ENCODE assay signal across 9 cellular contexts in the genomic region with DNA sequence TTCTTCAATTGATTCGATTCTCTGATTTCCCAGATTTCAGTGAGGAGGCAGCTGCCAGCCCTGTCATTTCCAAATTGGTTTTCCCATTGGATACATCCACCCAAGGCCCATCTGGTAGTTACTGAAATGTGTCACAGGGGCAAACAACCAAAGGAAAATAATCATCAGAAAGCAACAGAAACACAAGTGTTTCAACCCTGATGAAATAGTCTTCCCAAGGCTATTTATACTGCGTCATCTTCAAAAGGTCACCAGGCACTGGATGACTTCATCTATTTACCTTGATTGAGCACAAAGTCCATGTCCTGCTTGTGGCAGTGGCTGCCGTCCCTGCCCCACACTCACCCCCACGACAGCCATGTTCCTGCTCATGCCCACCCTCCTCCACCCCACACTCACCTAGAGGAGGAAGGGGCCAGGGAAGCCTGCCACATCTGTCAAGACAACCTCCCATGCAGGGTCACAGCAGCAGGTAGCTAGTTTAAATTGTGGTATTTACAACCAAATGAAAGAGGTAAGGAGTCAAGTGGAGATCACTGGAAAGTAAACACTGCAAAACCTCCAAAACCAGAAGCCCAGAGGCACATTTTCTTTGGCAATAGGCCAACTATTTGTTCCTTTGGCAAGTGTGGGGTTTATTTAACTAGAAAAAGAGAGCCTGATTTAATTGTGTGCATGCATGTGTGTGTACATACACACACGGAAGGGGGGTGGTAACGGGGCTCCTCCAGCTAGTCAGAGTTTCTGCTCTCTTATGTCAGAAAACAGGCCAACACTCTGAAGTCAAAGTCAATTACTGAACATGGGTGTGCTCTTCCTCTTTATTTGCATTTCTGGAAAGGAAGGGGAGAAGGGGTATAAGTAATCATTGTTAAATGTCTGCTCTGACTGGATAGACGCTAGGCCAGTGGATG. TPM values are rescaled to one million over a fixed set of nuclear protein-coding genes. Genes with fewer than 3 reads are reported as not detected.
A peak's percentile ranks its signal among the peaks of the same experiment; 100 is the strongest.
DNase-seq lines count a peak whose midpoint lies in the region; ATAC-seq and TF ChIP-seq lines count a peak whose summit lies in the region.
"Had no signal": no experiment of that assay in that cellular context is flagged by ENCODE, and none has a peak within 500 bp of the region (broad histone marks: within the 10 kb centered on the region; RNA-seq: fewer than 3 reads in every experiment).

No MANE protein-coding gene starts in this region.

- H3K27me3 Mint-ChIP-seq in progenitor cell of endocrine pancreas: no peaks in the 10 kb centered on the region
- H3K27me3 Mint-ChIP-seq: activated naive CD8-positive, alpha-beta T cell had no signal

- H3K27ac Mint-ChIP-seq in progenitor cell of endocrine pancreas: no peak overlapping the region
- H3K27ac Mint-ChIP-seq: activated naive CD8-positive, alpha-beta T cell had no signal

- TF ChIP-seq CTCF in breast epithelium (IDR thresholded peaks at IDR 0.05) (no peak), progenitor cell of endocrine pancreas (IDR thresholded peaks at IDR 0.05; ENCODE audit: unreplicated experiment) (no peak)

- POLR2A ChIA-PET in HEK293T (lab: Yijun Ruan, JAX): interaction anchor here (0.8 to 1.1 kb wide), 2 partner anchors 34 to 486 kb away, joined by 3 read pairs; a partner anchor contains a TSS

- no CpG with 5 or more reads among the region's 7 CpGs for WGBS in trophoblast cell (ENCODE audit: extremely low coverage, insufficient coverage, insufficient read length)

- no peak overlapping the region for H4K8ac ChIP-seq in trophoblast cell (ENCODE audit: low read depth, low read length)

- no peak overlapping the region for H3K4me3 Mint-ChIP-seq in progenitor cell of endocrine pancreas (ENCODE audit: low read depth)
- H3K4me3 Mint-ChIP-seq: activated naive CD8-positive, alpha-beta T cell had no signal

- H4K91ac ChIP-seq in trophoblast cell (ENCODE audit: low read depth, low read length): peak overlapping the region; percentile 4

- H3K9me3 Mint-ChIP-seq in progenitor cell of endocrine pancreas (ENCODE audit: low read depth): no peaks in the 10 kb centered on the region

- CTCF ChIA-PET in HEK293T (lab: Yijun Ruan, JAX): interaction anchor here (0.7 kb wide), 2 partner anchors 264 to 1217 kb away, joined by 3 read pairs; no protein-coding TSS in a partner anchor

- H3K36me3 Mint-ChIP-seq in progenitor cell of endocrine pancreas (ENCODE audit: insufficient read depth): no peaks in the 10 kb centered on the region
- H3K36me3 Mint-ChIP-seq: activated naive CD8-positive, alpha-beta T cell had no signal

- H3K9ac ChIP-seq in trophoblast cell (ENCODE audit: low read length): no peak overlapping the region

- H3K27ac ChIP-seq in breast epithelium (peak overlapping the region; percentile 89 to 91), trophoblast cell (ENCODE audit: low read depth, low read length) (peak overlapping the region; percentile 37)

- intact Hi-C loops in breast epithelium (cut with DNase I; ENCODE audit: low total_unique reads): no loop called here

- H2AK5ac ChIP-seq in trophoblast cell (ENCODE audit: low read length): no peak overlapping the region

- no peak for TF ChIP-seq POLR2A in breast epithelium (IDR thresholded peaks at IDR 0.05)

- peaks cover 17% of the 10 kb centered on the region for H3K79me1 ChIP-seq in trophoblast cell (ENCODE audit: low read length)

- no peak overlapping the region for H2BK5ac ChIP-seq in trophoblast cell (ENCODE audit: low read depth, low read length, poor library complexity)

- H3K4me3 ChIP-seq in breast epithelium (peak overlapping the region in 1 of 3 donors; percentile 9), trophoblast cell (ENCODE audit: low read depth, low read length) (no peak overlapping the region)

- H3K27me3 ChIP-seq in breast epithelium: no peaks in the 10 kb centered on the region
- no peaks in the 10 kb centered on the region for H3K27me3 ChIP-seq in trophoblast cell (ENCODE audit: insufficient read depth, low read length)

- peaks cover 0 to 16% of the 10 kb centered on the region in 2 donors for H3K4me1 ChIP-seq in breast epithelium
- peaks cover 14 to 28% of the 10 kb centered on the region in 2 experiments for H3K4me1 ChIP-seq in trophoblast cell (ENCODE audit: control insufficient read depth in 1 of 2, insufficient read depth in 2 of 2, low read length in 2 of 2)

- no peaks in the 10 kb centered on the region for H3K79me2 ChIP-seq in trophoblast cell (ENCODE audit: control insufficient read depth, insufficient read depth, low read length, poor library complexity)

- DNase-seq in HEK293T (ENCODE audit: extremely low spot score): peak; percentile 35
- DNase-seq in NCI-H2196 treated with DMSO at 0.1 percent for 48 hours (lab: John Stamatoyannopoulos, UW; ENCODE audit: unreplicated experiment): peak; percentile 86
- DNase-seq in breast epithelium (ENCODE audit: low spot score in 2 of 2): peak; percentile 70 to 87
- DNase-seq in trophoblast cell: peak in 1 of 2 donors; percentile 34
- DNase-seq in GM19238 (ENCODE audit: insufficient read length, low spot score): no peak
- DNase-seq in progenitor cell of endocrine pancreas (ENCODE audit: low spot score, unreplicated experiment): no peak

- H3K18ac ChIP-seq in trophoblast cell (ENCODE audit: low read length): no peak overlapping the region

- H3K4me1 Mint-ChIP-seq in progenitor cell of endocrine pancreas (ENCODE audit: low read depth): peaks cover 15% of the 10 kb centered on the region

- H3K4ac ChIP-seq in trophoblast cell (ENCODE audit: low read depth, low read length): no peak overlapping the region

- peak overlapping the region; percentile 3 for H3K14ac ChIP-seq in trophoblast cell (ENCODE audit: low read length)

- H3K9me3 ChIP-seq in breast epithelium (no peaks in the 10 kb centered on the region), trophoblast cell (ENCODE audit: insufficient read depth, low read depth, low read length) (no peaks in the 10 kb centered on the region)

- no peak overlapping the region for H2BK120ac ChIP-seq in trophoblast cell (ENCODE audit: insufficient read depth, low read length, poor library complexity)

- no peak overlapping the region for H2AFZ ChIP-seq in trophoblast cell (ENCODE audit: insufficient read depth, low read length, poor library complexity)

- H3K36me3 ChIP-seq in breast epithelium (no peaks in the 10 kb centered on the region), trophoblast cell (ENCODE audit: control insufficient read depth in 1 of 2, insufficient read depth in 2 of 2, low read length in 2 of 2) (no peaks in the 10 kb centered on the region)

- no peak overlapping the region for H3K23ac ChIP-seq in trophoblast cell (ENCODE audit: low read length)

- ATAC-seq in HG03342 (IDR thresholded peaks at IDR 0.05; ENCODE audit: unreplicated experiment) (no peak), GM18520 (IDR thresholded peaks at IDR 0.05; ENCODE audit: unreplicated experiment) (no peak)

- no peak overlapping the region for H2BK12ac ChIP-seq in trophoblast cell (ENCODE audit: low read length)

- no peak overlapping the region for H4K12ac ChIP-seq in trophoblast cell (ENCODE audit: low read depth, low read length)

- H3K4me2 ChIP-seq in trophoblast cell (ENCODE audit: low read length): no peak overlapping the region

TF ChIP-seq in HEK293T, 16 proteins besides CTCF, POLR2A, EP300 and RAD21:
- TF ChIP-seq TARDBP (IDR thresholded peaks at IDR 0.05) (no peak), ARNT (IDR thresholded peaks at IDR 0.05) (peak; percentile 82), ZNF384 (IDR thresholded peaks at IDR 0.05) (no peak), NFRKB (IDR thresholded peaks at IDR 0.05) (no peak), CTBP1 (IDR thresholded peaks at IDR 0.05; ENCODE audit: borderline replicate concordance) (peak; percentile 95), HDGF (IDR thresholded peaks at IDR 0.05; ENCODE audit: borderline replicate concordance) (no peak), ELF4 (IDR thresholded peaks at IDR 0.05) (no peak), SP1 (IDR thresholded peaks at IDR 0.05) (no peak), SUZ12 (IDR thresholded peaks at IDR 0.05) (no peak), L3MBTL2 (conservative IDR thresholded peaks at IDR 0.05) (no peak), FOXK2 (IDR thresholded peaks at IDR 0.05) (peak; percentile 70), FOXA1 (IDR thresholded peaks at IDR 0.05) (peak; percentile 88), BHLHE40 (IDR thresholded peaks at IDR 0.05; ENCODE audit: borderline replicate concordance) (no peak; the same call in 1 of the 2 replicates), LEF1 (IDR thresholded peaks at IDR 0.05; ENCODE audit: borderline replicate concordance) (no peak), FOXM1 (IDR thresholded peaks at IDR 0.05; ENCODE audit: borderline replicate concordance) (no peak)
- TF ChIP-seq, protein P1, sequence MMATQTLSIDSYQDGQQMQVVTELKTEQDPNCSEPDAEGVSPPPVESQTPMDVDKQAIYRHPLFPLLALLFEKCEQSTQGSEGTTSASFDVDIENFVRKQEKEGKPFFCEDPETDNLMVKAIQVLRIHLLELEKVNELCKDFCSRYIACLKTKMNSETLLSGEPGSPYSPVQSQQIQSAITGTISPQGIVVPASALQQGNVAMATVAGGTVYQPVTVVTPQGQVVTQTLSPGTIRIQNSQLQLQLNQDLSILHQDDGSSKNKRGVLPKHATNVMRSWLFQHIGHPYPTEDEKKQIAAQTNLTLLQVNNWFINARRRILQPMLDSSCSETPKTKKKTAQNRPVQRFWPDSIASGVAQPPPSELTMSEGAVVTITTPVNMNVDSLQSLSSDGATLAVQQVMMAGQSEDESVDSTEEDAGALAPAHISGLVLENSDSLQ (IDR thresholded peaks at IDR 0.05): peak; percentile 66

RNA-seq across cellular contexts. Expression of a gene that starts 49.5 kb away (rescaled TPM):
- 10 to 100 TPM; 27.5 to 47.8 (median 42.1) TPM for total RNA-seq in breast epithelium
- polyA plus RNA-seq in trophoblast cell (2013): 22.0 and 24.9 TPM in 2 replicates
- 127 and 130 TPM in 2 replicates for total RNA-seq in progenitor cell of endocrine pancreas

Comparison
In these comparisons a context has a peak if more than half of its experiments do, and no peak if none do; other contexts are left out.
1. DNase-seq: peak in HEK293T (single experiment), NCI-H2196 treated with DMSO at 0.1 percent for 48 hours (single experiment) and breast epithelium (2 of 2); none in GM19238 (single experiment) and progenitor cell of endocrine pancreas (single experiment).